1 cellular context compared by ENCODE assay signal in genomic region chr11:129949976-129950318, GRCh38.
TF ChIP-seq lines count a peak whose summit lies in the region.

No MANE protein-coding gene starts in this region.

TF ChIP-seq in K562, 482 proteins besides CTCF, POLR2A, EP300 and RAD21:
- TF ChIP-seq, protein P1, sequence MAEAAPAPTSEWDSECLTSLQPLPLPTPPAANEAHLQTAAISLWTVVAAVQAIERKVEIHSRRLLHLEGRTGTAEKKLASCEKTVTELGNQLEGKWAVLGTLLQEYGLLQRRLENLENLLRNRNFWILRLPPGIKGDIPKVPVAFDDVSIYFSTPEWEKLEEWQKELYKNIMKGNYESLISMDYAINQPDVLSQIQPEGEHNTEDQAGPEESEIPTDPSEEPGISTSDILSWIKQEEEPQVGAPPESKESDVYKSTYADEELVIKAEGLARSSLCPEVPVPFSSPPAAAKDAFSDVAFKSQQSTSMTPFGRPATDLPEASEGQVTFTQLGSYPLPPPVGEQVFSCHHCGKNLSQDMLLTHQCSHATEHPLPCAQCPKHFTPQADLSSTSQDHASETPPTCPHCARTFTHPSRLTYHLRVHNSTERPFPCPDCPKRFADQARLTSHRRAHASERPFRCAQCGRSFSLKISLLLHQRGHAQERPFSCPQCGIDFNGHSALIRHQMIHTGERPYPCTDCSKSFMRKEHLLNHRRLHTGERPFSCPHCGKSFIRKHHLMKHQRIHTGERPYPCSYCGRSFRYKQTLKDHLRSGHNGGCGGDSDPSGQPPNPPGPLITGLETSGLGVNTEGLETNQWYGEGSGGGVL (CRISPR knock-in tag; IDR thresholded peaks at IDR 0.05) = no peak
- TF ChIP-seq, protein P2, sequence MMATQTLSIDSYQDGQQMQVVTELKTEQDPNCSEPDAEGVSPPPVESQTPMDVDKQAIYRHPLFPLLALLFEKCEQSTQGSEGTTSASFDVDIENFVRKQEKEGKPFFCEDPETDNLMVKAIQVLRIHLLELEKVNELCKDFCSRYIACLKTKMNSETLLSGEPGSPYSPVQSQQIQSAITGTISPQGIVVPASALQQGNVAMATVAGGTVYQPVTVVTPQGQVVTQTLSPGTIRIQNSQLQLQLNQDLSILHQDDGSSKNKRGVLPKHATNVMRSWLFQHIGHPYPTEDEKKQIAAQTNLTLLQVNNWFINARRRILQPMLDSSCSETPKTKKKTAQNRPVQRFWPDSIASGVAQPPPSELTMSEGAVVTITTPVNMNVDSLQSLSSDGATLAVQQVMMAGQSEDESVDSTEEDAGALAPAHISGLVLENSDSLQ (IDR thresholded peaks at IDR 0.05) = peak; percentile 19; the same call in 1 of the 2 replicates
- TF ChIP-seq ZNF592 (IDR thresholded peaks at IDR 0.05) (peak; percentile 40), E2F6 (IDR thresholded peaks at IDR 0.05; ENCODE audit: borderline replicate concordance in 1 of 2, extremely low read depth in 1 of 2, insufficient read depth in 1 of 2, insufficient read length in 1 of 2, low read depth in 1 of 2, low read length in 1 of 2, poor library complexity in 1 of 2, severe bottlenecking in 1 of 2) (no peak), NFRKB (IDR thresholded peaks at IDR 0.05; ENCODE audit: low read depth) (0 out of 2 replicates have a peak, but pooled peaks have one; percentile 13), PTBP1 (IDR thresholded peaks at IDR 0.05; ENCODE audit: low read depth, low read length) (no peak), NR2C2 (CRISPR knock-in tag; IDR thresholded peaks at IDR 0.05) (no peak), NR2C2 (tag; IDR thresholded peaks at IDR 0.05) (0 out of 2 replicates have a peak, but pooled peaks have one; percentile 19), SMAD4 (CRISPR knock-in tag; conservative IDR thresholded peaks at IDR 0.05) (peak; percentile 57; the same call in 1 of the 2 replicates), ZFX (CRISPR knock-in tag; IDR thresholded peaks at IDR 0.05) (peak; percentile 22; the same call in 1 of the 2 replicates), BHLHE40 (IDR thresholded peaks at IDR 0.05; ENCODE audit: low read length) (peak; percentile 22; the same call in 1 of the 2 replicates), CEBPB (tag; IDR thresholded peaks at IDR 0.05) (peak; percentile 48), CEBPG (CRISPR knock-in tag; IDR thresholded peaks at IDR 0.05) (no peak), CEBPG (tag; conservative IDR thresholded peaks at IDR 0.05 in 1 of 2, IDR thresholded peaks at IDR 0.05 in 1 of 2) (0 out of 4 replicates have a peak, but pooled peaks of 1 of the 2 experiments have one; percentile 18), POLR2AphosphoS5 (IDR thresholded peaks at IDR 0.05; ENCODE audit: control insufficient read depth, insufficient read depth, low read depth, low read length) (no peak), FOXM1 (IDR thresholded peaks at IDR 0.05; ENCODE audit: low read depth) (peak; percentile 78; the same call in 1 of the 2 replicates), FOXM1 (CRISPR knock-in tag; IDR thresholded peaks at IDR 0.05; ENCODE audit: low read depth) (no peak), BRF1 (IDR thresholded peaks at IDR 0.05; ENCODE audit: borderline replicate concordance, extremely low read depth, insufficient read length) (no peak), MAFK (IDR thresholded peaks at IDR 0.05; ENCODE audit: low read length) (no peak), CXXC5 (CRISPR knock-in tag; IDR thresholded peaks at IDR 0.05) (peak; percentile 51; the same call in 1 of the 2 replicates)
- TF ChIP-seq, protein P3, sequence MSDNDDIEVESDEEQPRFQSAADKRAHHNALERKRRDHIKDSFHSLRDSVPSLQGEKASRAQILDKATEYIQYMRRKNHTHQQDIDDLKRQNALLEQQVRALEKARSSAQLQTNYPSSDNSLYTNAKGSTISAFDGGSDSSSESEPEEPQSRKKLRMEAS (CRISPR knock-in tag; IDR thresholded peaks at IDR 0.05) = peak; percentile 41; the same call in 1 of the 2 replicates
TF ChIP-seq in K562: peak in this region for 12.
